Comparison of ENCODE assay signal across 18 cellular contexts in the genomic region with DNA sequence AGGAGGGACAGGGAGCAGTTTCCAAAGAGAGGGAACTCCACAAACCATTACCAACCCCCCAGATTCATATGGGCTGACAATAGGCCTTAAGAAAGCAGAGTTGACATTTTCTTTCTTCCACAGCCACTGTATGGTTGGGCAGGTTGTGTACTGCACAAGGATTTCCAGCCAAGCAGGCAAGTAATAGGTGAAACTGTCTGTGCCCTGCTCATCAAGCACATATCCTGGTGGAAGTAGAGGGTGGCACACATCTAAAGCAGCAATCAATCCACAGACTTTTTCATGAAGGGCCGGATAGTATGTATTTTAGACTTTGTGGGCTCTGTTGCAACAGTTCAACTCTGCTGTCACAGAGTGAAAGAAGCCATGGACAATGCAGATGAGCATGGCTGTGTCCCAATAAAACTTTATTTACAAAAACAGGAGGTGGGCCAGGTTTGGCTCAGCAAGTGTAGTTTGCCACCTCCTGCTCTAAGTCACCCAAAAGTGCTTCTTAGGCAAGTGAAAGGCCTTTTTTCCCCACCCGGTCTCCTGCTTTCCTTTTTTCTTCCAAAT.
DNase-seq lines count a peak whose midpoint lies in the region; ATAC-seq and TF ChIP-seq lines count a peak whose summit lies in the region.
"Had no signal": no experiment of that assay in that cellular context is flagged by ENCODE, and none has a peak within 500 bp of the region (broad histone marks: within the 10 kb centered on the region; RNA-seq: fewer than 3 reads in every experiment).

No MANE protein-coding gene starts in this region.

- H3K79me2 ChIP-seq in hepatocyte = no peaks in the 10 kb centered on the region

- intact Hi-C loops in naive thymus-derived CD4-positive, alpha-beta T cell (cut with micrococcal nuclease) = no loop called here
- intact Hi-C loops in activated CD8-positive, alpha-beta T cell treated with anti-CD3 and anti-CD28 coated beads for 36 hours (cut with micrococcal nuclease) = no loop called here

- H3K9me3 Mint-ChIP-seq in activated CD4-positive, alpha-beta T cell treated with anti-CD3 and anti-CD28 coated beads, Interleukin-2, amount 10 ng/mL, durations not matched to agents 7 days and 5 days = no peaks in the 10 kb centered on the region
- no peaks in the 10 kb centered on the region for H3K9me3 Mint-ChIP-seq in naive thymus-derived CD4-positive, alpha-beta T cell
- no peaks in the 10 kb centered on the region for H3K9me3 Mint-ChIP-seq in activated CD8-positive, alpha-beta T cell treated with anti-CD3 and anti-CD28 coated beads for 36 hours
- H3K9me3 Mint-ChIP-seq: IgD-negative memory B cell had no signal

- peak overlapping the region; percentile 62 for H3K27ac ChIP-seq in hepatocyte
- H3K27ac ChIP-seq in naive thymus-derived CD4-positive, alpha-beta T cell (ENCODE audit: low read depth, low read length) = no peak overlapping the region
- H3K27ac ChIP-seq: SJCRH30 had no signal

- no peak for ATAC-seq in naive thymus-derived CD4-positive, alpha-beta T cell
- ATAC-seq in activated CD8-positive, alpha-beta T cell treated with anti-CD3 and anti-CD28 coated beads for 36 hours = no peak

- H3K36me3 ChIP-seq in hepatocyte (replicated peaks; ENCODE audit: insufficient read depth, low read depth) = no peaks in the 10 kb centered on the region
- H3K36me3 ChIP-seq in naive thymus-derived CD4-positive, alpha-beta T cell (ENCODE audit: control insufficient read depth in 2 of 3, insufficient read depth in 3 of 3, low read length in 3 of 3) = no peaks in the 10 kb centered on the region
- H3K36me3 ChIP-seq: SJCRH30 had no signal

- H3K4me2 ChIP-seq in hepatocyte = no peak overlapping the region

- 93% methylated on average over 2 of the region's 2 CpGs for WGBS in hepatocyte (ENCODE audit: low lambda C conversion rate, missing lambda C conversion rate)

- peaks cover 10% of the 10 kb centered on the region for H3K4me1 Mint-ChIP-seq in activated CD4-positive, alpha-beta T cell treated with anti-CD3 and anti-CD28 coated beads, Interleukin-2, amount 10 ng/mL, durations not matched to agents 7 days and 5 days
- peaks cover 7 to 44% (median 28%) of the 10 kb centered on the region in 7 donors for H3K4me1 Mint-ChIP-seq in naive thymus-derived CD4-positive, alpha-beta T cell
- H3K4me1 Mint-ChIP-seq in activated CD8-positive, alpha-beta T cell treated with anti-CD3 and anti-CD28 coated beads for 36 hours (ENCODE audit: low read depth) = peaks cover 6% of the 10 kb centered on the region

- no peaks in the 10 kb centered on the region for H3K36me3 Mint-ChIP-seq in activated CD4-positive, alpha-beta T cell treated with anti-CD3 and anti-CD28 coated beads, Interleukin-2, amount 10 ng/mL, durations not matched to agents 7 days and 5 days (ENCODE audit: low read depth)
- H3K36me3 Mint-ChIP-seq in naive thymus-derived CD4-positive, alpha-beta T cell = peaks cover 0 to 18% (median 0%) of the 10 kb centered on the region in 5 donors
- no peaks in the 10 kb centered on the region for H3K36me3 Mint-ChIP-seq in activated CD8-positive, alpha-beta T cell treated with anti-CD3 and anti-CD28 coated beads for 36 hours (ENCODE audit: low read depth)

- POLR2A ChIA-PET in activated CD4-positive, alpha-beta T cell treated with anti-CD3 and anti-CD28 coated beads, Interleukin-2, amount 10 ng/mL, durations not matched to agents 7 days and 5 days (lab: Charles Lee) = no interaction called here
- POLR2A ChIA-PET in naive thymus-derived CD4-positive, alpha-beta T cell (lab: Charles Lee) = no interaction called here
- POLR2A ChIA-PET in activated CD8-positive, alpha-beta T cell treated with anti-CD3 and anti-CD28 coated beads for 36 hours (lab: Charles Lee) = interaction anchor here (1.5 kb wide), 1 partner anchor 49 kb away, joined by 3 read pairs; no protein-coding TSS in a partner anchor

- H3K27me3 ChIP-seq in hepatocyte = no peaks in the 10 kb centered on the region
- H3K27me3 ChIP-seq in naive thymus-derived CD4-positive, alpha-beta T cell (ENCODE audit: control insufficient read depth in 2 of 2, insufficient read depth in 2 of 2, low read length in 2 of 2) = no peaks in the 10 kb centered on the region

- no peak for TF ChIP-seq CTCF in hepatocyte (IDR thresholded peaks at IDR 0.05; ENCODE audit: poor library complexity)
- no peak for TF ChIP-seq CTCF in activated CD8-positive, alpha-beta T cell treated with anti-CD3 and anti-CD28 coated beads for 36 hours (IDR thresholded peaks at IDR 0.05)

- no peak for DNase-seq in activated CD4-positive, alpha-beta T cell treated with anti-CD3 and anti-CD28 coated beads, Interleukin-2, amount 10 ng/mL, durations not matched to agents 7 days and 5 days
- no peak for DNase-seq in activated CD4-positive, alpha-beta T cell treated with anti-CD3 and anti-CD28 coated beads, Interleukin-2, amount 50 U/mL, for 4 hours
- no peak for DNase-seq in hepatocyte (ENCODE audit: low spot score)
- DNase-seq in naive thymus-derived CD4-positive, alpha-beta T cell = no peak
- DNase-seq in AG08395 (ENCODE audit: low spot score) = no peak
- DNase-seq in activated CD8-positive, alpha-beta T cell treated with anti-CD3 and anti-CD28 coated beads for 36 hours = no peak
- DNase-seq in UCSD-AML1 (lab: John Stamatoyannopoulos, UW; ENCODE audit: unreplicated experiment) = no peak
- DNase-seq: COR-L47; DMS53; HCEC 1CT; NCI-H1417 treated with DMSO at 0.1 percent for 48 hours; NCI-H1930; NK-92 treated with Interleukin-12 subunit alpha and Interleukin-12 subunit beta, amount 100 ng/mL, for 24 hours; OCI-M1; RPMI8226; SJCRH30 had no signal

- H3K9me2 ChIP-seq in hepatocyte (replicated peaks; ENCODE audit: insufficient read depth) = no peaks in the 10 kb centered on the region

- no peaks in the 10 kb centered on the region for H3K27me3 Mint-ChIP-seq in activated CD4-positive, alpha-beta T cell treated with anti-CD3 and anti-CD28 coated beads, Interleukin-2, amount 10 ng/mL, durations not matched to agents 7 days and 5 days
- H3K27me3 Mint-ChIP-seq in naive thymus-derived CD4-positive, alpha-beta T cell = no peaks in the 10 kb centered on the region
- no peaks in the 10 kb centered on the region for H3K27me3 Mint-ChIP-seq in activated CD8-positive, alpha-beta T cell treated with anti-CD3 and anti-CD28 coated beads for 36 hours
- H3K27me3 Mint-ChIP-seq: IgD-negative memory B cell had no signal

- no peak overlapping the region for H3K4me3 Mint-ChIP-seq in activated CD4-positive, alpha-beta T cell treated with anti-CD3 and anti-CD28 coated beads, Interleukin-2, amount 10 ng/mL, durations not matched to agents 7 days and 5 days
- H3K4me3 Mint-ChIP-seq in naive thymus-derived CD4-positive, alpha-beta T cell = peak overlapping the region in 7 of 10 donors; percentile 20 to 78 (median 59)
- no peak overlapping the region for H3K4me3 Mint-ChIP-seq in activated CD8-positive, alpha-beta T cell treated with anti-CD3 and anti-CD28 coated beads for 36 hours
- H3K4me3 Mint-ChIP-seq: CD14-positive monocyte, IgD-negative memory B cell had no signal

- H4K20me1 ChIP-seq in hepatocyte (ENCODE audit: insufficient read depth, poor library complexity, severe bottlenecking) = no peaks in the 10 kb centered on the region

- H2AFZ ChIP-seq in hepatocyte = no peak overlapping the region

- H3K4me1 ChIP-seq in hepatocyte (ENCODE audit: insufficient read depth) = peaks cover 43% of the 10 kb centered on the region
- H3K4me1 ChIP-seq in naive thymus-derived CD4-positive, alpha-beta T cell (ENCODE audit: control insufficient read depth in 2 of 2, insufficient read depth in 2 of 2, low read length in 2 of 2) = peaks cover 0 to 17% of the 10 kb centered on the region in 2 donors

- peak overlapping the region; percentile 46 for H3K27ac Mint-ChIP-seq in activated CD4-positive, alpha-beta T cell treated with anti-CD3 and anti-CD28 coated beads, Interleukin-2, amount 10 ng/mL, durations not matched to agents 7 days and 5 days
- H3K27ac Mint-ChIP-seq in naive thymus-derived CD4-positive, alpha-beta T cell = peak overlapping the region in 7 of 9 donors; percentile 21 to 80 (median 54)
- no peak overlapping the region for H3K27ac Mint-ChIP-seq in activated CD8-positive, alpha-beta T cell treated with anti-CD3 and anti-CD28 coated beads for 36 hours
- H3K27ac Mint-ChIP-seq: IgD-negative memory B cell had no signal

- H3K4me3 ChIP-seq in hepatocyte = no peak overlapping the region
- no peak overlapping the region for H3K4me3 ChIP-seq in naive thymus-derived CD4-positive, alpha-beta T cell (ENCODE audit: low read length)
- H3K4me3 ChIP-seq: SJCRH30 had no signal

- no peaks in the 10 kb centered on the region for H3K9me3 ChIP-seq in hepatocyte (ENCODE audit: low read depth)
- no peaks in the 10 kb centered on the region for H3K9me3 ChIP-seq in naive thymus-derived CD4-positive, alpha-beta T cell (ENCODE audit: control insufficient read depth in 2 of 3, low read length in 3 of 3)
- H3K9me3 ChIP-seq: SJCRH30 had no signal

- CTCF ChIA-PET in activated CD4-positive, alpha-beta T cell treated with anti-CD3 and anti-CD28 coated beads, Interleukin-2, amount 10 ng/mL, durations not matched to agents 7 days and 5 days (lab: Charles Lee) = no interaction called here
- CTCF ChIA-PET in naive thymus-derived CD4-positive, alpha-beta T cell (lab: Charles Lee) = no interaction called here
- CTCF ChIA-PET in activated CD8-positive, alpha-beta T cell treated with anti-CD3 and anti-CD28 coated beads for 36 hours (lab: Charles Lee) = interaction anchor here (1.0 to 3.2 kb wide), 2 partner anchors 48 to 189 kb away, joined by 3 to 13 read pairs; no protein-coding TSS in a partner anchor

Comparison
In these comparisons a context has a peak if more than half of its experiments do, and no peak if none do; other contexts are left out.
1. H3K4me3 Mint-ChIP-seq: peak in naive thymus-derived CD4-positive, alpha-beta T cell (7 of 10); none in activated CD4-positive, alpha-beta T cell treated with anti-CD3 and anti-CD28 coated beads, Interleukin-2, amount 10 ng/mL, durations not matched to agents 7 days and 5 days (single experiment) and activated CD8-positive, alpha-beta T cell treated with anti-CD3 and anti-CD28 coated beads for 36 hours (single experiment).